In genomic region chr7:46558482-46559193, GRCh38 we compare ENCODE assay signal across 13 cellular contexts.
DNase-seq lines count a peak whose midpoint lies in the region; TF ChIP-seq lines count a peak whose summit lies in the region.
"Had no signal": no experiment of that assay in that cellular context is flagged by ENCODE, and none has a peak within 500 bp of the region (broad histone marks: within the 10 kb centered on the region; RNA-seq: fewer than 3 reads in every experiment).

No MANE protein-coding gene starts in this region.

- intact Hi-C loops in CD4-positive, alpha-beta memory T cell (cut with micrococcal nuclease): no loop called here

- H3K4me1 ChIP-seq in skeletal muscle satellite cell (ENCODE audit: control insufficient read depth, insufficient read depth, low read length): peaks cover 23% of the 10 kb centered on the region
- H3K4me1 ChIP-seq in CD4-positive, alpha-beta memory T cell (ENCODE audit: insufficient read depth, low read length): no peaks in the 10 kb centered on the region
- H3K4me1 ChIP-seq: ascending aorta had no signal

- H3K36me3 Mint-ChIP-seq in CD4-positive, alpha-beta memory T cell: no peaks in the 10 kb centered on the region

- POLR2A ChIA-PET in RWPE1 (lab: Yijun Ruan, JAX; ENCODE audit: low non-redundant PET): no interaction called here
- POLR2A ChIA-PET in CD4-positive, alpha-beta memory T cell (lab: Charles Lee; ENCODE audit: partially characterized antibody): no interaction called here

- TF ChIP-seq CTCF in fibroblast of mammary gland (conservative IDR thresholded peaks at IDR 0.05; ENCODE audit: control insufficient read depth, insufficient read depth, low read depth, low read length) (no peak), RWPE1 (conservative IDR thresholded peaks at IDR 0.05; ENCODE audit: low read depth) (no peak)

- no peak overlapping the region for H3K4me3 Mint-ChIP-seq in CD4-positive, alpha-beta memory T cell
- H3K4me3 Mint-ChIP-seq: activated T-cell treated with anti-CD3 and anti-CD28 coated beads, Interleukin-2, amount 50 U/mL, for 72 hours had no signal

- DNase-seq in GM04504 (ENCODE audit: low read depth) (peak; percentile 61), SK-N-DZ (ENCODE audit: low spot score) (peak; percentile 77), fibroblast of mammary gland (ENCODE audit: low read depth) (peak; percentile 53), RWPE1 (ENCODE audit: low spot score) (no peak), NOMO-1 (lab: John Stamatoyannopoulos, UW; ENCODE audit: unreplicated experiment in 2 of 2) (no peak), T-helper 1 cell (no peak)
- DNase-seq in CD4-positive, alpha-beta memory T cell: no peak
- DNase-seq: activated T-cell treated with anti-CD3 and anti-CD28 coated beads, Interleukin-2, amount 50 U/mL, for 72 hours; NCI-H524; right cardiac atrium; substantia nigra had no signal

- H3K4me3 ChIP-seq in fibroblast of mammary gland (ENCODE audit: control insufficient read depth, low read depth, low read length) (no peak overlapping the region), skeletal muscle satellite cell (ENCODE audit: low read length) (no peak overlapping the region)
- H3K4me3 ChIP-seq in CD4-positive, alpha-beta memory T cell (ENCODE audit: low read length in 2 of 2): no peak overlapping the region
- H3K4me3 ChIP-seq: ascending aorta had no signal

- H3K9ac ChIP-seq in skeletal muscle satellite cell (ENCODE audit: low read depth, low read length): no peak overlapping the region

- no peak overlapping the region for H3K27ac Mint-ChIP-seq in CD4-positive, alpha-beta memory T cell
- H3K27ac Mint-ChIP-seq: activated T-cell treated with anti-CD3 and anti-CD28 coated beads, Interleukin-2, amount 50 U/mL, for 72 hours had no signal

- no peaks in the 10 kb centered on the region for H3K9me3 ChIP-seq in skeletal muscle satellite cell (replicated peaks; ENCODE audit: low read length)
- no peaks in the 10 kb centered on the region for H3K9me3 ChIP-seq in CD4-positive, alpha-beta memory T cell (ENCODE audit: control insufficient read depth in 1 of 2, low read length in 2 of 2)

- H3K36me3 ChIP-seq in skeletal muscle satellite cell (ENCODE audit: insufficient read depth, low read length): no peaks in the 10 kb centered on the region
- H3K36me3 ChIP-seq in CD4-positive, alpha-beta memory T cell (ENCODE audit: insufficient read depth, low read length): no peaks in the 10 kb centered on the region
- H3K36me3 ChIP-seq: ascending aorta had no signal

- H3K27me3 Mint-ChIP-seq in CD4-positive, alpha-beta memory T cell: no peaks in the 10 kb centered on the region

- CTCF ChIA-PET in RWPE1 (lab: Yijun Ruan, JAX): no interaction called here
- CTCF ChIA-PET in CD4-positive, alpha-beta memory T cell (lab: Charles Lee; ENCODE audit: partially characterized antibody): no interaction called here

- H3K4me1 Mint-ChIP-seq in CD4-positive, alpha-beta memory T cell: no peaks in the 10 kb centered on the region

- peak overlapping the region; percentile 7 for H3K4me2 ChIP-seq in skeletal muscle satellite cell (ENCODE audit: low read length)

- no peak overlapping the region for H3K27ac ChIP-seq in RWPE1
- H3K27ac ChIP-seq in CD4-positive, alpha-beta memory T cell (ENCODE audit: low read depth, low read length): no peak overlapping the region
- H3K27ac ChIP-seq: ascending aorta had no signal

- peaks cover 0 to 12% (median 6%) of the 10 kb centered on the region in 8 donors for H3K9me3 Mint-ChIP-seq in CD4-positive, alpha-beta memory T cell

- no peaks in the 10 kb centered on the region for H3K27me3 ChIP-seq in skeletal muscle satellite cell (ENCODE audit: control insufficient read depth, insufficient read depth, low read length)
- H3K27me3 ChIP-seq in CD4-positive, alpha-beta memory T cell (ENCODE audit: insufficient read depth, low read length): no peaks in the 10 kb centered on the region
- H3K27me3 ChIP-seq: ascending aorta had no signal

Comparison
In these comparisons a context has a peak if more than half of its experiments do, and no peak if none do; other contexts are left out.
1. DNase-seq: peak in GM04504 (single experiment), SK-N-DZ (single experiment) and fibroblast of mammary gland (single experiment); none in RWPE1 (single experiment), NOMO-1 (0 of 2), CD4-positive, alpha-beta memory T cell (0 of 5) and T-helper 1 cell (0 of 5).